15 cellular contexts compared by ENCODE assay signal in genomic region chr10:130884456-130884855, GRCh38.
DNase-seq lines count a peak whose midpoint lies in the region; ATAC-seq and TF ChIP-seq lines count a peak whose summit lies in the region.
"Had no signal": no experiment of that assay in that cellular context is flagged by ENCODE, and none has a peak within 500 bp of the region (broad histone marks: within the 10 kb centered on the region; RNA-seq: fewer than 3 reads in every experiment).

No MANE protein-coding gene starts in this region.

- ATAC-seq in body of pancreas (peak; percentile 18), HG02970 (IDR thresholded peaks at IDR 0.05; ENCODE audit: low FRiP score, unreplicated experiment) (no peak)

- no peaks in the 10 kb centered on the region for H3K4me1 ChIP-seq in body of pancreas
- no peaks in the 10 kb centered on the region for H3K4me1 ChIP-seq in neuronal stem cell (ENCODE audit: control insufficient read depth in 2 of 2, insufficient read depth in 1 of 2, low read depth in 1 of 2, low read length in 2 of 2)
- H3K4me1 ChIP-seq: Caco-2, HAP-1 had no signal

- no peak overlapping the region for H2BK120ac ChIP-seq in neuronal stem cell (ENCODE audit: low read depth, low read length)

- H4K8ac ChIP-seq in neuronal stem cell (ENCODE audit: low read depth, low read length), result no peak overlapping the region

- no peak overlapping the region for H3K14ac ChIP-seq in neuronal stem cell (ENCODE audit: low read length)

- no peak overlapping the region for H2BK5ac ChIP-seq in neuronal stem cell (ENCODE audit: low read length)

- H3K4me3 ChIP-seq in body of pancreas (no peak overlapping the region), neuronal stem cell (ENCODE audit: low read length in 2 of 2) (no peak overlapping the region)
- H3K4me3 ChIP-seq: HAP-1 had no signal

- H2AFZ ChIP-seq in neuronal stem cell (ENCODE audit: low read length), result no peak overlapping the region

- H3K4ac ChIP-seq in neuronal stem cell (ENCODE audit: low read length), result no peak overlapping the region

- H2AK5ac ChIP-seq in neuronal stem cell (ENCODE audit: low read depth, low read length), result no peak overlapping the region

- no peak overlapping the region for H3K9ac ChIP-seq in neuronal stem cell (ENCODE audit: low read depth, low read length, poor library complexity)

- TF ChIP-seq CTCF in body of pancreas (IDR thresholded peaks at IDR 0.05), result no peak

- H2BK12ac ChIP-seq in neuronal stem cell (ENCODE audit: low read length), result no peak overlapping the region

- H3K27ac ChIP-seq in body of pancreas, result no peak overlapping the region
- no peak overlapping the region for H3K27ac ChIP-seq in neuronal stem cell (replicated peaks; ENCODE audit: low read length)
- H3K27ac ChIP-seq: C4-2B, HL-60 had no signal

- intact Hi-C loops in body of pancreas (cut with DNase I), result no loop called here

- peak overlapping the region; percentile 10 for H3K23ac ChIP-seq in neuronal stem cell (ENCODE audit: low read depth, low read length, poor library complexity)

- no peaks in the 10 kb centered on the region for H3K79me1 ChIP-seq in neuronal stem cell (ENCODE audit: low read depth, low read length)

- TF ChIP-seq POLR2A in body of pancreas (IDR thresholded peaks at IDR 0.05), result no peak

- WGBS in body of pancreas, 2 donors, result 46 to 53% methylated on average over 12 of the region's 12 CpGs
- no CpG with 5 or more reads among the region's 12 CpGs for WGBS in neuronal stem cell (ENCODE audit: extremely low coverage in 2 of 2, insufficient read length in 2 of 2, insufficient replicate concordance in 1 of 2), 2 donors

- no peak overlapping the region for H2BK15ac ChIP-seq in neuronal stem cell (ENCODE audit: low read length)

- H3K18ac ChIP-seq in neuronal stem cell (ENCODE audit: low read length), result peak overlapping the region; percentile 12

- H3K36me3 ChIP-seq in body of pancreas (replicated peaks in 1 of 2; ENCODE audit: insufficient read depth in 1 of 2, low read depth in 2 of 2) (no peaks in the 10 kb centered on the region), neuronal stem cell (replicated peaks in 1 of 2; ENCODE audit: control insufficient read depth in 2 of 2, insufficient read depth in 2 of 2, low read length in 2 of 2) (no peaks in the 10 kb centered on the region)
- H3K36me3 ChIP-seq: HAP-1 had no signal

- H3K27me3 ChIP-seq in body of pancreas (peaks cover 0 to 4% of the 10 kb centered on the region in 2 donors), neuronal stem cell (ENCODE audit: control insufficient read depth in 3 of 3, insufficient read depth in 3 of 3, low read depth in 1 of 3, low read length in 3 of 3) (peaks cover 0 to 4% (median 0%) of the 10 kb centered on the region in 3 experiments)

- peak; percentile 24 for DNase-seq in activated effector memory CD4-positive, alpha-beta T cell treated with anti-CD3 and anti-CD28 coated beads, Interleukin-2, amount 50 U/mL, for 16 hours
- DNase-seq in activated effector memory CD4-positive, alpha-beta T cell treated with Interleukin-2 at 50 U/mL for 16 hours, result no peak
- DNase-seq in body of pancreas (peak in 3 of 4 donors; percentile 25 to 33 (median 27)), neuronal stem cell (ENCODE audit: low spot score) (no peak), NOMO-1 treated with DMSO at 0.1 percent for 48 hours (lab: John Stamatoyannopoulos, UW; ENCODE audit: unreplicated experiment) (no peak), AG20443 (ENCODE audit: low spot score) (no peak)
- DNase-seq: 8988T; Caco-2; CD4-positive, alpha-beta T cell; GDM1; GOT3 had no signal

- no peak overlapping the region for H4K91ac ChIP-seq in neuronal stem cell (ENCODE audit: low read depth, low read length, poor library complexity)

- no peaks in the 10 kb centered on the region for H3K9me3 ChIP-seq in body of pancreas
- H3K9me3 ChIP-seq in neuronal stem cell (replicated peaks in 1 of 2; ENCODE audit: control insufficient read depth in 2 of 2, insufficient read depth in 1 of 2, low read depth in 1 of 2, low read length in 2 of 2), result no peaks in the 10 kb centered on the region
- H3K9me3 ChIP-seq: Caco-2, HAP-1 had no signal

- no peak overlapping the region for H3K4me2 ChIP-seq in neuronal stem cell (ENCODE audit: insufficient read depth, low read length, poor library complexity, severe bottlenecking)

Comparison
In these comparisons a context has a peak if more than half of its experiments do, and no peak if none do; other contexts are left out.
1. DNase-seq: peak in activated effector memory CD4-positive, alpha-beta T cell treated with anti-CD3 and anti-CD28 coated beads, Interleukin-2, amount 50 U/mL, for 16 hours (single experiment) and body of pancreas (3 of 4); none in activated effector memory CD4-positive, alpha-beta T cell treated with Interleukin-2 at 50 U/mL for 16 hours (single experiment), neuronal stem cell (single experiment), NOMO-1 treated with DMSO at 0.1 percent for 48 hours (single experiment) and AG20443 (single experiment).